ENCODE assay signal across 8 cellular contexts in the genomic region with DNA sequence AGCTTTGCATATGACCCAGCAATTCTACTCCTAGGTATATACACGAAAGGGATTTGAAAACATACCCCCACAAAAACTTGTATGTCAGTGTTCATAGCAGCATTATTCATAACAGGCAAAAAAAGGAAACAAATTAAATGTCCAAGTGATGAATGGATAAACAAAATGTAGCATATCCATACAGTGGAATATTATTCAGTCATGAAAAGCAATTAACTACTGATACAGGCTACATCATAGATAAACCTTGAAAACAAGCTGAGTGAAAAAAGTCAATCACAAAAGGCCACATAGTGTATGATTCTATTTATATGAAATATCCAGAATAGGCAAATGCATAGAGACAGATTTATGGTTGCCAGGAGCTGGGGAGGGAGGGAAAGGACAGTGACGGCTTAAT. TPM values are rescaled to one million over a fixed set of nuclear protein-coding genes. Genes with fewer than 3 reads are reported as not detected.
A peak's percentile ranks its signal among the peaks of the same experiment; 100 is the strongest.
DNase-seq lines count a peak whose midpoint lies in the region; ATAC-seq, FAIRE-seq and TF ChIP-seq lines count a peak whose summit lies in the region.

No MANE protein-coding gene starts in this region.

- H4K20me1 ChIP-seq in DOHH2 (ENCODE audit: control insufficient read depth, insufficient read depth, low read depth, low read length) (no peaks in the 10 kb centered on the region), Loucy (ENCODE audit: insufficient read depth, low read length, poor library complexity, severe bottlenecking) (no peaks in the 10 kb centered on the region)

- H3K79me2 ChIP-seq in DOHH2 (ENCODE audit: control insufficient read depth, low read length) (peaks cover 36% of the 10 kb centered on the region), Loucy (ENCODE audit: insufficient read depth, low read length) (peaks cover 49% of the 10 kb centered on the region)

- no peaks in the 10 kb centered on the region for H3K36me3 Mint-ChIP-seq in natural killer cell

- H3K9me3 Mint-ChIP-seq in natural killer cell: no peaks in the 10 kb centered on the region

- H3K27ac Mint-ChIP-seq in natural killer cell: peak overlapping the region; percentile 100

- H3F3A ChIP-seq in DOHH2 (ENCODE audit: control insufficient read depth, insufficient read depth) (no peaks in the 10 kb centered on the region), Loucy (ENCODE audit: low read depth) (no peaks in the 10 kb centered on the region)

- POLR2A ChIA-PET in RWPE1 (lab: Yijun Ruan, JAX; ENCODE audit: low non-redundant PET): no interaction called here

- H3K4me2 ChIP-seq in DOHH2 (ENCODE audit: low read length): peak overlapping the region; percentile 95
- H3K4me2 ChIP-seq in Loucy (ENCODE audit: low read depth, low read length, poor library complexity, severe bottlenecking): peak overlapping the region; percentile 87

- DNase-seq in bronchial epithelial cell (ENCODE audit: low read depth): no peak
- no peak for DNase-seq in natural killer cell
- DNase-seq in cerebellar cortex (ENCODE audit: low spot score): no peak
- no peak for DNase-seq in RWPE1 (ENCODE audit: low spot score)

- H3K4me3 ChIP-seq in DOHH2 (ENCODE audit: low read length) (peak overlapping the region; percentile 95), Loucy (ENCODE audit: low read length, poor library complexity, severe bottlenecking) (peak overlapping the region; percentile 87), bronchial epithelial cell (ENCODE audit: low read depth, low read length) (peak overlapping the region; percentile 78)

- intact Hi-C loops in natural killer cell (cut with micrococcal nuclease): no loop called here

- peaks cover 23 to 25% of the 10 kb centered on the region in 2 donors for H3K4me1 Mint-ChIP-seq in natural killer cell

- H3K27me3 Mint-ChIP-seq in natural killer cell (ENCODE audit: low read depth in 2 of 2): no peaks in the 10 kb centered on the region

- FAIRE-seq in bronchial epithelial cell (lab: Jason Lieb, UNC): no peak

- H3K4me1 ChIP-seq in DOHH2 (ENCODE audit: control insufficient read depth, low read length) (peaks cover 21% of the 10 kb centered on the region), Loucy (ENCODE audit: insufficient read depth, low read length, poor library complexity, severe bottlenecking) (peaks cover 30% of the 10 kb centered on the region)

- ATAC-seq in natural killer cell: no peak
- ATAC-seq in GM18519 (IDR thresholded peaks at IDR 0.05; ENCODE audit: low FRiP score, unreplicated experiment): no peak
- no peak for ATAC-seq in GM18867 (IDR thresholded peaks at IDR 0.05; ENCODE audit: unreplicated experiment)

- CTCF ChIA-PET in RWPE1 (lab: Yijun Ruan, JAX): no interaction called here

- peak overlapping the region; percentile 96 for H3K9ac ChIP-seq in Loucy (ENCODE audit: low read depth, low read length, poor library complexity, severe bottlenecking)

- H3K9me2 ChIP-seq in DOHH2 (replicated peaks; ENCODE audit: control insufficient read depth, low read length): no peaks in the 10 kb centered on the region
- H3K9me2 ChIP-seq in Loucy (replicated peaks; ENCODE audit: low read depth, low read length): no peaks in the 10 kb centered on the region

- H3K27me3 ChIP-seq in DOHH2 (ENCODE audit: control insufficient read depth, low read length) (no peaks in the 10 kb centered on the region), Loucy (ENCODE audit: insufficient read depth, low read length, poor library complexity, severe bottlenecking) (no peaks in the 10 kb centered on the region), bronchial epithelial cell (ENCODE audit: control insufficient read depth, insufficient read depth, low read length) (no peaks in the 10 kb centered on the region)

- peak overlapping the region; percentile 100 for H3K4me3 Mint-ChIP-seq in natural killer cell

- H3K36me3 ChIP-seq in DOHH2 (ENCODE audit: control insufficient read depth, low read length) (peaks cover 69% of the 10 kb centered on the region), Loucy (ENCODE audit: insufficient read depth, low read length) (peaks cover 19% of the 10 kb centered on the region), bronchial epithelial cell (ENCODE audit: control insufficient read depth, insufficient read depth, low read length) (peaks cover 14% of the 10 kb centered on the region)

- H3K9me3 ChIP-seq in DOHH2 (ENCODE audit: control insufficient read depth, insufficient read depth, low read length): no peaks in the 10 kb centered on the region
- no peaks in the 10 kb centered on the region for H3K9me3 ChIP-seq in Loucy (ENCODE audit: insufficient read depth, low read depth, low read length)

- no peak for TF ChIP-seq CTCF in DOHH2 (IDR thresholded peaks at IDR 0.05; ENCODE audit: low read depth, low read length, poor library complexity, severe bottlenecking)
- no peak for TF ChIP-seq CTCF in Loucy (conservative IDR thresholded peaks at IDR 0.05; ENCODE audit: low read length)
- TF ChIP-seq CTCF in bronchial epithelial cell (IDR thresholded peaks at IDR 0.05; ENCODE audit: insufficient read depth, low read length, severe bottlenecking): no peak
- no peak for TF ChIP-seq CTCF in natural killer cell (IDR thresholded peaks at IDR 0.05)
- TF ChIP-seq CTCF in RWPE1 (conservative IDR thresholded peaks at IDR 0.05; ENCODE audit: low read depth): no peak

- H3K27ac ChIP-seq in DOHH2 (ENCODE audit: low read depth, low read length): peak overlapping the region; percentile 83
- no peak overlapping the region for H3K27ac ChIP-seq in RWPE1

- H2AFZ ChIP-seq in Loucy (ENCODE audit: low read length): no peak overlapping the region

RNA-seq across cellular contexts. Expression of a gene that starts 0.7 kb away (rescaled TPM):
- total RNA-seq in bronchial epithelial cell: 0.13 and 0.53 TPM in 2 replicates
- total RNA-seq in natural killer cell: 1 to 10 TPM; 2.4 to 3.2 (median 2.9) TPM

RNA-seq across cellular contexts. Expression of a gene that starts 0.7 kb away (rescaled TPM):
- total RNA-seq in bronchial epithelial cell (92.6 and 117 TPM in 2 replicates), natural killer cell (10 to 100 TPM; 16.4 to 36.6 (median 31.3) TPM)

RNA-seq across cellular contexts. Expression of a gene that starts 23.6 kb away (rescaled TPM):
- 235 and 279 TPM in 2 replicates for total RNA-seq in bronchial epithelial cell
- total RNA-seq in natural killer cell: 10 to 100 TPM; 55.6 to 62.7 (median 56.0) TPM

RNA-seq across cellular contexts. Expression of a gene that starts 27.8 kb away (rescaled TPM):
- total RNA-seq in bronchial epithelial cell (19.5 and 26.6 TPM in 2 replicates), natural killer cell (10 to 100 TPM; 16.3 to 25.4 (median 18.6) TPM)

RNA-seq across cellular contexts. Expression of a gene that starts 52.3 kb away (rescaled TPM):
- total RNA-seq in bronchial epithelial cell (14.7 and 16.6 TPM in 2 replicates), natural killer cell (10 to 100 TPM; 24.2 to 40.6 (median 25.8) TPM)
